In the genomic region with DNA sequence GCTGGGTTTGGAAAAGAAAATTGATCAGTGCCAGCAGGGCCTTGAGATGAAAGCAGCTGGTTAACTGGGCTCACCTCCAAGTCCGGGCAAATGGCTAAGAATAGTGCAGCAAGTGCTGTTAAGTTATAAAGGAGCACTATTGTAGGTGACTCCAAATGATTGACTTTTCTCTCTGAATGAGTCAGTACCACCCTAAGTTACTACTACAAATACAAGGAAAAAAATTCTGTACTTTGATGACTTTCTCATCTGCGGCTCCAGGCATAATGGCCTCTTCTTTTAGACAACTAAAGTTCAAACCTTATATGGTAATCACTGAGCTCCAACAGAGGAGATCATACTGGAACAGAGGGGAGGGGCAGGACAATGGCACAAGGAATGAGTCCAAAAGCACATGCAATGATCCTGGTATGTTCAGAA, we compare ENCODE assay signal across 11 cellular contexts.
DNase-seq lines count a peak whose midpoint lies in the region; ATAC-seq and TF ChIP-seq lines count a peak whose summit lies in the region.
"Had no signal": no experiment of that assay in that cellular context is flagged by ENCODE, and none has a peak within 500 bp of the region (broad histone marks: within the 10 kb centered on the region; RNA-seq: fewer than 3 reads in every experiment).

No MANE protein-coding gene starts in this region.

- 0 to 5% methylated on average over 2 of the region's 2 CpGs for WGBS in aorta, 2 donors

- TF ChIP-seq CTCF in MCF 10A (IDR thresholded peaks at IDR 0.05; ENCODE audit: unreplicated experiment) = no peak
- TF ChIP-seq CTCF in breast epithelium (IDR thresholded peaks at IDR 0.05) = no peak
- TF ChIP-seq CTCF in cardiac fibroblast (IDR thresholded peaks at IDR 0.05; ENCODE audit: low read depth, low read length) = no peak

- H3K9me3 Mint-ChIP-seq in MCF 10A (ENCODE audit: unreplicated experiment) = peaks cover 20% of the 10 kb centered on the region
- peaks cover 15% of the 10 kb centered on the region for H3K9me3 Mint-ChIP-seq in activated CD4-positive, alpha-beta T cell treated with anti-CD3 and anti-CD28 coated beads for 36 hours (ENCODE audit: low read depth)

- H3K27me3 ChIP-seq in breast epithelium (no peaks in the 10 kb centered on the region), aorta (ENCODE audit: control insufficient read depth in 1 of 2, insufficient read depth in 2 of 2, low read length in 1 of 2) (no peaks in the 10 kb centered on the region)

- peak; percentile 2 for DNase-seq in MCF 10A (ENCODE audit: unreplicated experiment)
- no peak for DNase-seq in breast epithelium (ENCODE audit: low spot score in 2 of 2)
- peak; percentile 63 to 85 for DNase-seq in cardiac fibroblast (ENCODE audit: low read depth in 2 of 2)
- DNase-seq in inferior parietal cortex (ENCODE audit: extremely low spot score) = peak; percentile 12
- DNase-seq in aorta = peak in 1 of 2 donors; percentile 74
- DNase-seq in activated naive CD4-positive, alpha-beta T cell treated with anti-CD3 and anti-CD28 coated beads, Interleukin-2, amount 50 U/mL, for 16 hours = no peak
- DNase-seq in T-helper 1 cell = no peak
- DNase-seq in activated CD4-positive, alpha-beta T cell treated with anti-CD3 and anti-CD28 coated beads for 36 hours = no peak
- DNase-seq: stimulated activated CD4-positive, alpha-beta T cell treated with anti-CD3 and anti-CD28 coated beads, Interleukin-4, amount 100 ng/mL, for 1 hour had no signal

- H3K4me3 Mint-ChIP-seq in MCF 10A (ENCODE audit: unreplicated experiment) = no peak overlapping the region
- H3K4me3 Mint-ChIP-seq in activated CD4-positive, alpha-beta T cell treated with anti-CD3 and anti-CD28 coated beads for 36 hours = no peak overlapping the region
- H3K4me3 Mint-ChIP-seq: neural crest cell, type B pancreatic cell had no signal

- H3K9me3 ChIP-seq in breast epithelium (peaks cover 10 to 23% of the 10 kb centered on the region in 2 donors), aorta (ENCODE audit: control insufficient read depth, low read length) (no peaks in the 10 kb centered on the region)

- peak; percentile 76 for ATAC-seq in aorta (ENCODE audit: low FRiP score)
- ATAC-seq in activated CD4-positive, alpha-beta T cell treated with anti-CD3 and anti-CD28 coated beads for 36 hours = no peak

- H3K4me3 ChIP-seq in breast epithelium (no peak overlapping the region), cardiac fibroblast (replicated peaks in 1 of 2; ENCODE audit: low read depth in 2 of 2, low read length in 2 of 2) (no peak overlapping the region), aorta (ENCODE audit: low read length in 2 of 2) (no peak overlapping the region)

- H3K27me3 Mint-ChIP-seq in MCF 10A (ENCODE audit: insufficient read depth, unreplicated experiment) = no peaks in the 10 kb centered on the region
- no peaks in the 10 kb centered on the region for H3K27me3 Mint-ChIP-seq in activated CD4-positive, alpha-beta T cell treated with anti-CD3 and anti-CD28 coated beads for 36 hours
- H3K27me3 Mint-ChIP-seq: type B pancreatic cell had no signal

- H3K36me3 ChIP-seq in breast epithelium = no peaks in the 10 kb centered on the region
- no peaks in the 10 kb centered on the region for H3K36me3 ChIP-seq in aorta (ENCODE audit: control insufficient read depth in 1 of 2, insufficient read depth in 2 of 2, low read length in 1 of 2)

- no TSS peak for BruUV-seq in MCF 10A (replicated peaks; lab: Mats Ljungman, UMichigan)

- no peak for TF ChIP-seq POLR2A in breast epithelium (IDR thresholded peaks at IDR 0.05)

- H3K36me3 Mint-ChIP-seq in MCF 10A (ENCODE audit: insufficient read depth, unreplicated experiment) = no peaks in the 10 kb centered on the region
- no peaks in the 10 kb centered on the region for H3K36me3 Mint-ChIP-seq in activated CD4-positive, alpha-beta T cell treated with anti-CD3 and anti-CD28 coated beads for 36 hours (ENCODE audit: low read depth)
- H3K36me3 Mint-ChIP-seq: type B pancreatic cell had no signal

- H3K27ac ChIP-seq in breast epithelium (no peak overlapping the region), aorta (ENCODE audit: low read depth in 1 of 2, low read length in 2 of 2) (peak overlapping the region; percentile 17 to 22)

- H3K4me1 Mint-ChIP-seq in MCF 10A (ENCODE audit: insufficient read depth, unreplicated experiment) = peaks cover 9% of the 10 kb centered on the region
- H3K4me1 Mint-ChIP-seq in activated CD4-positive, alpha-beta T cell treated with anti-CD3 and anti-CD28 coated beads for 36 hours = no peaks in the 10 kb centered on the region
- H3K4me1 Mint-ChIP-seq: neural crest cell had no signal

- intact Hi-C loops in MCF 10A (cut with micrococcal nuclease) (no loop called here), breast epithelium (cut with DNase I; ENCODE audit: low total_unique reads) (no loop called here), aorta (cut with DNase I) (no loop called here)
- intact Hi-C loops in activated CD4-positive, alpha-beta T cell treated with anti-CD3 and anti-CD28 coated beads for 36 hours (cut with DNase I, micrococcal nuclease) = no loop called here

- peak overlapping the region; percentile 29 for H3K27ac Mint-ChIP-seq in MCF 10A (ENCODE audit: low read depth, unreplicated experiment)
- no peak overlapping the region for H3K27ac Mint-ChIP-seq in activated CD4-positive, alpha-beta T cell treated with anti-CD3 and anti-CD28 coated beads for 36 hours
- H3K27ac Mint-ChIP-seq: type B pancreatic cell had no signal

- CTCF ChIA-PET in MCF 10A (lab: Yijun Ruan, JAX) = no interaction called here
- CTCF ChIA-PET in activated CD4-positive, alpha-beta T cell treated with anti-CD3 and anti-CD28 coated beads for 36 hours (lab: Charles Lee) = interaction anchor here (1.4 kb wide), 1 partner anchor 9 kb away, joined by 3 read pairs; no protein-coding TSS in a partner anchor

- H3K4me1 ChIP-seq in breast epithelium (no peaks in the 10 kb centered on the region), aorta (ENCODE audit: control insufficient read depth in 1 of 2, insufficient read depth in 2 of 2, low read length in 2 of 2) (peaks cover 0 to 1% of the 10 kb centered on the region in 2 donors)

- POLR2A ChIA-PET in MCF 10A (lab: Yijun Ruan, JAX) = interaction anchor here (0.6 kb wide), 1 partner anchor 81 kb away, joined by 3 read pairs; no protein-coding TSS in a partner anchor
- POLR2A ChIA-PET in activated CD4-positive, alpha-beta T cell treated with anti-CD3 and anti-CD28 coated beads for 36 hours (lab: Charles Lee) = no interaction called here

Comparison
In these comparisons a context has a peak if more than half of its experiments do, and no peak if none do; other contexts are left out.
1. DNase-seq: peak in MCF 10A (single experiment), cardiac fibroblast (2 of 2) and inferior parietal cortex (single experiment); none in breast epithelium (0 of 2), activated naive CD4-positive, alpha-beta T cell treated with anti-CD3 and anti-CD28 coated beads, Interleukin-2, amount 50 U/mL, for 16 hours (single experiment), T-helper 1 cell (0 of 5) and activated CD4-positive, alpha-beta T cell treated with anti-CD3 and anti-CD28 coated beads for 36 hours (single experiment).
2. H3K27ac ChIP-seq: peak in aorta (2 of 2); none in breast epithelium (0 of 2).